ENCODE assay signal across 13 cellular contexts in genomic region chr10:615583-616152, GRCh38.
DNase-seq lines count a peak whose midpoint lies in the region; ATAC-seq, FAIRE-seq and TF ChIP-seq lines count a peak whose summit lies in the region.
"Had no signal": no experiment of that assay in that cellular context is flagged by ENCODE, and none has a peak within 500 bp of the region (broad histone marks: within the 10 kb centered on the region; RNA-seq: fewer than 3 reads in every experiment).

No MANE protein-coding gene starts in this region.

- H3K4me1 ChIP-seq in Caco-2 (peaks cover 19% of the 10 kb centered on the region), SK-N-SH (ENCODE audit: control insufficient read depth in 1 of 2, insufficient read depth in 2 of 2, low read depth in 1 of 2, low read length in 1 of 2) (peaks cover 14 to 42% of the 10 kb centered on the region in 2 experiments; a peak in 2 of 4 replicates)

- DNase-seq in Caco-2 (no peak), SK-N-SH (no peak), epithelial cell of prostate (ENCODE audit: low read depth, low spot score) (peak; percentile 24), non-pigmented ciliary epithelial cell (ENCODE audit: low read depth) (peak; percentile 57), ACHN (no peak), GM12891 (ENCODE audit: insufficient read length, low spot score) (no peak)
- DNase-seq in activated CD4-positive, CD25-positive, alpha-beta regulatory T cell treated with anti-CD3 and anti-CD28 coated beads, Interleukin-2, amount 50 U/mL, for 72 hours: no peak
- no peak for DNase-seq in activated naive CD4-positive, alpha-beta T cell treated with anti-CD3 and anti-CD28 coated beads, Interleukin-2, amount 50 U/mL, for 72 hours (ENCODE audit: low spot score in 2 of 2)
- DNase-seq: effector memory CD4-positive, alpha-beta T cell; NCI-H2107 had no signal

- no peaks in the 10 kb centered on the region for H3K9me2 ChIP-seq in SK-N-SH

- H3K36me3 ChIP-seq in Caco-2 (ENCODE audit: control insufficient read depth, insufficient read depth, low read length): no peaks in the 10 kb centered on the region
- H3K36me3 ChIP-seq in SK-N-SH (replicated peaks in 1 of 2; ENCODE audit: control insufficient read depth in 1 of 2, insufficient read depth in 2 of 2, low read length in 1 of 2): no peaks in the 10 kb centered on the region

- FAIRE-seq in GM12891 (lab: Jason Lieb, UNC): no peak
- FAIRE-seq: GM19239 had no signal

- H3K4me3 ChIP-seq in Caco-2 (ENCODE audit: low read depth, low read length) (no peak overlapping the region), SK-N-SH (ENCODE audit: low read depth in 2 of 2, low read length in 1 of 2) (no peak overlapping the region)

- 84% methylated on average over 13 of the region's 13 CpGs for WGBS in SK-N-SH (ENCODE audit: low lambda C conversion rate)

- no peak for TF ChIP-seq CTCF in Caco-2 (IDR thresholded peaks at IDR 0.05; ENCODE audit: insufficient read depth in 1 of 2, low read depth in 1 of 2, low read length in 1 of 2, severe bottlenecking in 1 of 2, unreplicated experiment in 1 of 2)
- TF ChIP-seq CTCF in SK-N-SH (IDR thresholded peaks at IDR 0.05): no peak

- CTCF ChIA-PET in Caco-2 (lab: Charles Lee): no interaction called here
- CTCF ChIA-PET in SK-N-SH (lab: Yijun Ruan, JAX): interaction anchor here (0.7 to 1.1 kb wide), 2 partner anchors 10 kb away, joined by 3 read pairs; no protein-coding TSS in a partner anchor

- no peaks in the 10 kb centered on the region for H3K9me3 Mint-ChIP-seq in Caco-2 (ENCODE audit: unreplicated experiment)
- peaks cover 0 to 9% of the 10 kb centered on the region in 2 donors for H3K9me3 Mint-ChIP-seq in activated naive CD4-positive, alpha-beta T cell treated with anti-CD3 and anti-CD28 coated beads, Interleukin-2, amount 50 U/mL, for 72 hours

- no peak for TF ChIP-seq EP300 in SK-N-SH (IDR thresholded peaks at IDR 0.05; ENCODE audit: borderline replicate concordance in 1 of 2, low read depth in 1 of 2, low read length in 1 of 2)

- peak overlapping the region in 1 of 2 experiments; percentile 19; a peak in 1 of 4 replicates for H3K27ac ChIP-seq in SK-N-SH (ENCODE audit: low read depth in 2 of 2, low read length in 1 of 2)
- H3K27ac ChIP-seq in epithelial cell of prostate: no peak overlapping the region

- no peak for TF ChIP-seq POLR2A in GM12891 (IDR thresholded peaks at IDR 0.05; ENCODE audit: low read depth, low read length)

- peaks cover 74% of the 10 kb centered on the region for H3K79me2 ChIP-seq in SK-N-SH (ENCODE audit: insufficient read depth)

- peaks cover 72% of the 10 kb centered on the region for H4K20me1 ChIP-seq in SK-N-SH (ENCODE audit: insufficient read depth)

- ATAC-seq in activated naive CD4-positive, alpha-beta T cell treated with anti-CD3 and anti-CD28 coated beads, Interleukin-2, amount 50 U/mL, for 72 hours: no peak

- intact Hi-C loops in Caco-2 (cut with micrococcal nuclease; ENCODE audit: unreplicated experiment): no loop called here

- peaks cover 17% of the 10 kb centered on the region for H3K4me1 Mint-ChIP-seq in Caco-2 (ENCODE audit: low read depth, unreplicated experiment)

- no peak overlapping the region for H3K4me3 Mint-ChIP-seq in Caco-2 (ENCODE audit: unreplicated experiment)
- H3K4me3 Mint-ChIP-seq: activated naive CD8-positive, alpha-beta T cell; IgD-negative memory B cell had no signal

- no peak overlapping the region for H3K9ac ChIP-seq in SK-N-SH

- no TSS peak for BruUV-seq in Caco-2 (replicated peaks; lab: Mats Ljungman, UMichigan)

- in situ Hi-C loops in ACHN (cut with HindIII; ENCODE audit: low pct_ligation_motif_present, low pct_unique_long_range_greater_than_20kb, low sequenced_read_pairs): no loop called here

- no peak overlapping the region for H2AFZ ChIP-seq in SK-N-SH (ENCODE audit: low read depth)

- H3K27ac Mint-ChIP-seq in Caco-2 (ENCODE audit: unreplicated experiment): peak overlapping the region; percentile 39
- no peak overlapping the region for H3K27ac Mint-ChIP-seq in activated naive CD4-positive, alpha-beta T cell treated with anti-CD3 and anti-CD28 coated beads, Interleukin-2, amount 50 U/mL, for 72 hours
- H3K27ac Mint-ChIP-seq: activated naive CD8-positive, alpha-beta T cell; IgD-negative memory B cell had no signal

- POLR2A ChIA-PET in Caco-2 (lab: Charles Lee): no interaction called here
- POLR2A ChIA-PET in SK-N-SH (lab: Yijun Ruan, JAX): no interaction called here

- H3K36me3 Mint-ChIP-seq in Caco-2 (ENCODE audit: insufficient read depth, unreplicated experiment): peaks cover 6% of the 10 kb centered on the region
- no peaks in the 10 kb centered on the region for H3K36me3 Mint-ChIP-seq in activated naive CD4-positive, alpha-beta T cell treated with anti-CD3 and anti-CD28 coated beads, Interleukin-2, amount 50 U/mL, for 72 hours
- H3K36me3 Mint-ChIP-seq: IgD-negative memory B cell had no signal

- H3F3A ChIP-seq in SK-N-SH (replicated peaks; ENCODE audit: insufficient read depth): peaks cover 7% of the 10 kb centered on the region

- H3K9me3 ChIP-seq in Caco-2: no peaks in the 10 kb centered on the region
- no peaks in the 10 kb centered on the region for H3K9me3 ChIP-seq in SK-N-SH

- no peaks in the 10 kb centered on the region for H3K27me3 ChIP-seq in Caco-2 (replicated peaks; ENCODE audit: control insufficient read depth, insufficient read depth, low read length)
- H3K27me3 ChIP-seq in SK-N-SH (ENCODE audit: insufficient read depth): no peaks in the 10 kb centered on the region

- H3K4me2 ChIP-seq in SK-N-SH: 0 out of 2 replicates have a peak overlapping the region, but pooled peaks have one; percentile 32

- TF ChIP-seq RAD21 in SK-N-SH (IDR thresholded peaks at IDR 0.05; ENCODE audit: low read length): no peak

- no peaks in the 10 kb centered on the region for H3K27me3 Mint-ChIP-seq in Caco-2 (ENCODE audit: insufficient read depth, unreplicated experiment)

TF ChIP-seq in SK-N-SH, 30 proteins besides CTCF, POLR2A, EP300 and RAD21 (continues in another document):
- TF ChIP-seq FOXJ3 (CRISPR knock-in tag; IDR thresholded peaks at IDR 0.05) (no peak), TCF12 (IDR thresholded peaks at IDR 0.05) (no peak), SMC3 (IDR thresholded peaks at IDR 0.05; ENCODE audit: low read depth, low read length) (no peak), FOXM1 (IDR thresholded peaks at IDR 0.05; ENCODE audit: low read depth) (no peak), MAX (IDR thresholded peaks at IDR 0.05; ENCODE audit: low read depth) (no peak), TAF1 (IDR thresholded peaks at IDR 0.05; ENCODE audit: borderline replicate concordance, low read depth, low read length) (no peak), MEF2A (IDR thresholded peaks at IDR 0.05; ENCODE audit: borderline replicate concordance, low read depth) (no peak), CHD2 (IDR thresholded peaks at IDR 0.05; ENCODE audit: low read length, partially characterized antibody) (no peak), YY1 (IDR thresholded peaks at IDR 0.05; ENCODE audit: low read depth) (no peak), NRF1 (IDR thresholded peaks at IDR 0.05; ENCODE audit: low read depth, low read length) (no peak)

TF ChIP-seq in GM12891, 5 proteins besides CTCF, POLR2A, EP300 and RAD21:
- TF ChIP-seq PAX5 (IDR thresholded peaks at IDR 0.05; ENCODE audit: insufficient read depth, low read length, severe bottlenecking) (no peak), SPI1 (IDR thresholded peaks at IDR 0.05; ENCODE audit: low read depth, low read length) (no peak), POU2F2 (IDR thresholded peaks at IDR 0.05; ENCODE audit: low read depth, low read length) (no peak), POLR2AphosphoS5 (IDR thresholded peaks at IDR 0.05; ENCODE audit: low read depth, low read length) (no peak), TAF1 (IDR thresholded peaks at IDR 0.05; ENCODE audit: low read depth, low read length) (no peak)

Comparison
In these comparisons a context has a peak if more than half of its experiments do, and no peak if none do; other contexts are left out.
1. DNase-seq: peak in epithelial cell of prostate (single experiment) and non-pigmented ciliary epithelial cell (single experiment); none in Caco-2 (0 of 2), SK-N-SH (single experiment), activated CD4-positive, CD25-positive, alpha-beta regulatory T cell treated with anti-CD3 and anti-CD28 coated beads, Interleukin-2, amount 50 U/mL, for 72 hours (single experiment), activated naive CD4-positive, alpha-beta T cell treated with anti-CD3 and anti-CD28 coated beads, Interleukin-2, amount 50 U/mL, for 72 hours (0 of 2), ACHN (single experiment) and GM12891 (single experiment).